11 cellular contexts compared by ENCODE assay signal in genomic region chr14:75283884-75284563, GRCh38. TPM values are rescaled to one million over a fixed set of nuclear protein-coding genes. Genes with fewer than 3 reads are reported as not detected.
DNase-seq lines count a peak whose midpoint lies in the region; ATAC-seq and TF ChIP-seq lines count a peak whose summit lies in the region.
"Had no signal": no experiment of that assay in that cellular context is flagged by ENCODE, and none has a peak within 500 bp of the region (broad histone marks: within the 10 kb centered on the region; RNA-seq: fewer than 3 reads in every experiment).

No MANE protein-coding gene starts in this region.

- peaks cover 14 to 35% (median 21%) of the 10 kb centered on the region in 3 donors for H3K4me1 Mint-ChIP-seq in CD8-positive, alpha-beta memory T cell
- peaks cover 33 to 39% of the 10 kb centered on the region in 2 donors for H3K4me1 Mint-ChIP-seq in natural killer cell
- peaks cover 24% of the 10 kb centered on the region for H3K4me1 Mint-ChIP-seq in activated T-helper 1 cell treated with anti-CD3 and anti-CD28 coated beads, Interleukin-12 subunit alpha, Interleukin-12 subunit beta, Interleukin-2, Interleukin-4 antibody, amounts not matched to agents 30 ng/mL and 10 ng/mL and 1 ng/mL, durations not matched to agents 14 hours and 24 hours and 36 hours (ENCODE audit: low read depth)

- intact Hi-C loops in natural killer cell (cut with micrococcal nuclease) = no loop called here
- intact Hi-C loops in activated T-helper 1 cell treated with anti-CD3 and anti-CD28 coated beads, Interleukin-12 subunit alpha, Interleukin-12 subunit beta, Interleukin-2, Interleukin-4 antibody, amounts not matched to agents 30 ng/mL and 10 ng/mL and 1 ng/mL, durations not matched to agents 14 hours and 24 hours and 36 hours (cut with micrococcal nuclease) = no loop called here

- H3K36me3 Mint-ChIP-seq in CD8-positive, alpha-beta memory T cell = peaks cover 5 to 32% (median 16%) of the 10 kb centered on the region in 3 donors
- H3K36me3 Mint-ChIP-seq in natural killer cell = peaks cover 7% of the 10 kb centered on the region
- H3K36me3 Mint-ChIP-seq in activated T-helper 1 cell treated with anti-CD3 and anti-CD28 coated beads, Interleukin-12 subunit alpha, Interleukin-12 subunit beta, Interleukin-2, Interleukin-4 antibody, amounts not matched to agents 30 ng/mL and 10 ng/mL and 1 ng/mL, durations not matched to agents 14 hours and 24 hours and 36 hours (ENCODE audit: low read depth) = peaks cover 26% of the 10 kb centered on the region

- H3K4me3 ChIP-seq in CD8-positive, alpha-beta memory T cell (ENCODE audit: low read length) = no peak overlapping the region
- H3K4me3 ChIP-seq in coronary artery = no peak overlapping the region
- H3K4me3 ChIP-seq: tibial artery had no signal

- POLR2A ChIA-PET in CD8-positive, alpha-beta memory T cell (lab: Charles Lee) = interaction anchor here (0.6 to 1.6 kb wide), 3 partner anchors 10 to 109 kb away, joined by 3 to 5 read pairs (median 4); no protein-coding TSS in a partner anchor

- ATAC-seq in natural killer cell = peak; percentile 14 to 55 (median 22)

- no peaks in the 10 kb centered on the region for H3K9me3 ChIP-seq in CD8-positive, alpha-beta memory T cell (ENCODE audit: low read length)
- H3K9me3 ChIP-seq: tibial artery had no signal

- CTCF ChIA-PET in CD8-positive, alpha-beta memory T cell (lab: Charles Lee) = interaction anchor here (1.1 to 2.5 kb wide), 7 partner anchors 8 to 33 kb away, joined by 3 to 8 read pairs (median 3); no protein-coding TSS in a partner anchor

- H3K27me3 Mint-ChIP-seq in CD8-positive, alpha-beta memory T cell = peaks cover 38 to 51% of the 10 kb centered on the region in 2 donors
- peaks cover 21 to 41% of the 10 kb centered on the region in 2 donors for H3K27me3 Mint-ChIP-seq in natural killer cell (ENCODE audit: low read depth in 2 of 2)
- H3K27me3 Mint-ChIP-seq in activated T-helper 1 cell treated with anti-CD3 and anti-CD28 coated beads, Interleukin-12 subunit alpha, Interleukin-12 subunit beta, Interleukin-2, Interleukin-4 antibody, amounts not matched to agents 30 ng/mL and 10 ng/mL and 1 ng/mL, durations not matched to agents 14 hours and 24 hours and 36 hours (ENCODE audit: insufficient read depth) = peaks cover 40% of the 10 kb centered on the region

- peak in 3 of 5 donors; percentile 32 to 59 (median 40) for DNase-seq in CD8-positive, alpha-beta memory T cell
- peak; percentile 71 for DNase-seq in NOMO-1 treated with DMSO at 0.1 percent for 48 hours (lab: John Stamatoyannopoulos, UW; ENCODE audit: unreplicated experiment)
- DNase-seq in coronary artery (ENCODE audit: low spot score) = peak; percentile 87
- DNase-seq in natural killer cell = no peak
- DNase-seq in ecto neural progenitor cell (ENCODE audit: low spot score) = no peak
- DNase-seq in activated T-helper 1 cell treated with anti-CD3 and anti-CD28 coated beads, Interleukin-12 subunit alpha, Interleukin-12 subunit beta, Interleukin-2, Interleukin-4 antibody, amounts not matched to agents 30 ng/mL and 10 ng/mL and 1 ng/mL, durations not matched to agents 14 hours and 24 hours and 36 hours (ENCODE audit: low spot score) = no peak
- no peak for DNase-seq in stimulated activated CD4-positive, alpha-beta T cell treated with anti-CD3 and anti-CD28 coated beads, Interleukin-4, amount 100 ng/mL, for 4 hours
- DNase-seq in activated CD4-positive, CD25-positive, alpha-beta regulatory T cell (lab: John Stamatoyannopoulos, UW) = no peak
- DNase-seq: GDM1, NCI-H1436 had no signal

- peak overlapping the region in 4 of 8 donors; percentile 27 to 94 (median 45) for H3K27ac Mint-ChIP-seq in CD8-positive, alpha-beta memory T cell
- H3K27ac Mint-ChIP-seq in natural killer cell = peak overlapping the region; percentile 93 to 95
- no peak overlapping the region for H3K27ac Mint-ChIP-seq in activated T-helper 1 cell treated with anti-CD3 and anti-CD28 coated beads, Interleukin-12 subunit alpha, Interleukin-12 subunit beta, Interleukin-2, Interleukin-4 antibody, amounts not matched to agents 30 ng/mL and 10 ng/mL and 1 ng/mL, durations not matched to agents 14 hours and 24 hours and 36 hours

- H3K4me3 Mint-ChIP-seq in CD8-positive, alpha-beta memory T cell = peak overlapping the region in 2 of 7 donors; percentile 29 to 76
- H3K4me3 Mint-ChIP-seq in natural killer cell = peak overlapping the region; percentile 73
- H3K4me3 Mint-ChIP-seq in activated T-helper 1 cell treated with anti-CD3 and anti-CD28 coated beads, Interleukin-12 subunit alpha, Interleukin-12 subunit beta, Interleukin-2, Interleukin-4 antibody, amounts not matched to agents 30 ng/mL and 10 ng/mL and 1 ng/mL, durations not matched to agents 14 hours and 24 hours and 36 hours = no peak overlapping the region

- peaks cover 0 to 4% (median 2%) of the 10 kb centered on the region in 5 donors for H3K9me3 Mint-ChIP-seq in CD8-positive, alpha-beta memory T cell
- H3K9me3 Mint-ChIP-seq in natural killer cell = no peaks in the 10 kb centered on the region
- H3K9me3 Mint-ChIP-seq in activated T-helper 1 cell treated with anti-CD3 and anti-CD28 coated beads, Interleukin-12 subunit alpha, Interleukin-12 subunit beta, Interleukin-2, Interleukin-4 antibody, amounts not matched to agents 30 ng/mL and 10 ng/mL and 1 ng/mL, durations not matched to agents 14 hours and 24 hours and 36 hours = no peaks in the 10 kb centered on the region

- H3K4me1 ChIP-seq in CD8-positive, alpha-beta memory T cell (ENCODE audit: insufficient read depth, low read length) = peaks cover 16% of the 10 kb centered on the region

- peak overlapping the region; percentile 39 for H3K27ac ChIP-seq in CD8-positive, alpha-beta memory T cell (ENCODE audit: low read depth, low read length)
- peak overlapping the region in 1 of 2 donors; percentile 49 for H3K27ac ChIP-seq in coronary artery

- TF ChIP-seq CTCF in coronary artery (IDR thresholded peaks at IDR 0.05) = no peak
- peak; percentile 20 for TF ChIP-seq CTCF in natural killer cell (IDR thresholded peaks at IDR 0.05)

- H3K36me3 ChIP-seq in CD8-positive, alpha-beta memory T cell (ENCODE audit: insufficient read depth, low read length) = no peaks in the 10 kb centered on the region

- H3K27me3 ChIP-seq in CD8-positive, alpha-beta memory T cell (ENCODE audit: insufficient read depth, low read length, poor library complexity, severe bottlenecking) = peaks cover 8% of the 10 kb centered on the region
- H3K27me3 ChIP-seq: tibial artery had no signal

RNA-seq across cellular contexts. Expression of gene FOS, which starts 5.4 kb away (rescaled TPM):
- 10 to 100 TPM; 15.2 to 16.8 TPM for total RNA-seq in CD8-positive, alpha-beta memory T cell
- 768 TPM for polyA plus RNA-seq in CD8-positive, alpha-beta memory T cell
- 1,000 to 10,000 TPM; 2,527 to 3,257 (median 3,104) TPM for total RNA-seq in natural killer cell
- total RNA-seq in activated T-helper 1 cell treated with anti-CD3 and anti-CD28 coated beads, Interleukin-12 subunit alpha, Interleukin-12 subunit beta, Interleukin-2, Interleukin-4 antibody, amounts not matched to agents 30 ng/mL and 10 ng/mL and 1 ng/mL, durations not matched to agents 14 hours and 24 hours and 36 hours = 40.9 and 41.9 TPM in 2 replicates

Comparison
In these comparisons a context has a peak if more than half of its experiments do, and no peak if none do; other contexts are left out.
1. DNase-seq: peak in CD8-positive, alpha-beta memory T cell (3 of 5), NOMO-1 treated with DMSO at 0.1 percent for 48 hours (single experiment) and coronary artery (single experiment); none in natural killer cell (single experiment), ecto neural progenitor cell (single experiment), activated T-helper 1 cell treated with anti-CD3 and anti-CD28 coated beads, Interleukin-12 subunit alpha, Interleukin-12 subunit beta, Interleukin-2, Interleukin-4 antibody, amounts not matched to agents 30 ng/mL and 10 ng/mL and 1 ng/mL, durations not matched to agents 14 hours and 24 hours and 36 hours (single experiment), stimulated activated CD4-positive, alpha-beta T cell treated with anti-CD3 and anti-CD28 coated beads, Interleukin-4, amount 100 ng/mL, for 4 hours (0 of 2) and activated CD4-positive, CD25-positive, alpha-beta regulatory T cell (0 of 4).
2. RNA of gene FOS, which starts 5.4 kb away (total RNA-seq): 2,527 to 3,257 TPM in natural killer cell; 40.9 to 41.9 TPM in activated T-helper 1 cell treated with anti-CD3 and anti-CD28 coated beads, Interleukin-12 subunit alpha, Interleukin-12 subunit beta, Interleukin-2, Interleukin-4 antibody, amounts not matched to agents 30 ng/mL and 10 ng/mL and 1 ng/mL, durations not matched to agents 14 hours and 24 hours and 36 hours and 15.2 to 16.8 TPM in CD8-positive, alpha-beta memory T cell; every median in the first group is over 10 times any median in the second.